In genomic region chr16:14309906-14310305, GRCh38 we compare ENCODE assay signal across 8 cellular contexts.
DNase-seq lines count a peak whose midpoint lies in the region; ATAC-seq and TF ChIP-seq lines count a peak whose summit lies in the region.

No MANE protein-coding gene starts in this region.

- intact Hi-C loops in breast epithelium (cut with DNase I; ENCODE audit: low total_unique reads) = no loop called here

- H3K4me2 ChIP-seq in DND-41 (ENCODE audit: insufficient read depth, low read length) = peak overlapping the region; percentile 78

- no peak for TF ChIP-seq CTCF in DND-41 (IDR thresholded peaks at IDR 0.05; ENCODE audit: borderline replicate concordance, extremely low read depth, low read length, poor library complexity, severe bottlenecking)
- TF ChIP-seq CTCF in breast epithelium (IDR thresholded peaks at IDR 0.05) = no peak

- H3K9ac ChIP-seq in DND-41 (ENCODE audit: low read depth, low read length) = peak overlapping the region; percentile 45

- H3K4me1 ChIP-seq in DND-41 (ENCODE audit: insufficient read depth, low read length) = peaks cover 55% of the 10 kb centered on the region
- peaks cover 0 to 16% of the 10 kb centered on the region in 2 donors for H3K4me1 ChIP-seq in breast epithelium

- ATAC-seq in DND-41 (ENCODE audit: insufficient read depth, low read depth) = no peak
- ATAC-seq in GM18858 (IDR thresholded peaks at IDR 0.05; ENCODE audit: unreplicated experiment) = no peak
- ATAC-seq in GM21447 (IDR thresholded peaks at IDR 0.05; ENCODE audit: unreplicated experiment) = no peak

- no peaks in the 10 kb centered on the region for H3K9me3 ChIP-seq in DND-41 (ENCODE audit: insufficient read depth, low read length, severe bottlenecking)
- no peaks in the 10 kb centered on the region for H3K9me3 ChIP-seq in breast epithelium

- no peak for TF ChIP-seq POLR2A in breast epithelium (IDR thresholded peaks at IDR 0.05)

- DNase-seq in DND-41 (no peak), LHCN-M2 (ENCODE audit: low read depth) (peak; percentile 82), breast epithelium (ENCODE audit: low spot score in 2 of 2) (no peak), non-pigmented ciliary epithelial cell (ENCODE audit: low read depth) (peak; percentile 41), GF-D8 (lab: John Stamatoyannopoulos, UW) (no peak), DMS79 (lab: John Stamatoyannopoulos, UW) (no peak)

- 0 out of 2 replicates have a peak, but pooled peaks cover 3% of the 10 kb centered on the region for H4K20me1 ChIP-seq in DND-41 (ENCODE audit: insufficient read depth, low read length)

- peak overlapping the region; percentile 57; the same call in 1 of the 2 replicates for H2AFZ ChIP-seq in DND-41 (ENCODE audit: low read depth, low read length)

- peaks cover 3% of the 10 kb centered on the region; the same call in 1 of the 2 replicates for H3K79me2 ChIP-seq in DND-41 (ENCODE audit: insufficient read depth, low read length)

- H3K4me3 ChIP-seq in DND-41 (ENCODE audit: low read depth in 1 of 2, low read length in 2 of 2) = peak overlapping the region in 1 of 2 experiments; percentile 54; a peak in 2 of 4 replicates
- H3K4me3 ChIP-seq in breast epithelium = peak overlapping the region in 1 of 3 donors; percentile 16

- no peaks in the 10 kb centered on the region for H3K36me3 ChIP-seq in DND-41 (ENCODE audit: insufficient read depth, low read length)
- H3K36me3 ChIP-seq in breast epithelium = no peaks in the 10 kb centered on the region

- H3K27me3 ChIP-seq in DND-41 (ENCODE audit: insufficient read depth, low read length, poor library complexity) (no peaks in the 10 kb centered on the region), breast epithelium (no peaks in the 10 kb centered on the region)

- H3K27ac ChIP-seq in DND-41 (ENCODE audit: low read length) (peak overlapping the region; percentile 80), breast epithelium (peak overlapping the region; percentile 62 to 67)

Comparison
In these comparisons a context has a peak if more than half of its experiments do, and no peak if none do; other contexts are left out.
1. DNase-seq: peak in LHCN-M2 (single experiment) and non-pigmented ciliary epithelial cell (single experiment); none in DND-41 (single experiment), breast epithelium (0 of 2), GF-D8 (single experiment) and DMS79 (single experiment).